In genomic region chr10:62632071-62632809, GRCh38 we compare ENCODE assay signal across 8 cellular contexts.
DNase-seq lines count a peak whose midpoint lies in the region; ATAC-seq and TF ChIP-seq lines count a peak whose summit lies in the region.

No MANE protein-coding gene starts in this region.

- H3K27ac ChIP-seq in HEK293 (ENCODE audit: extremely low read depth, low read depth, low read length) = no peak overlapping the region
- H3K27ac ChIP-seq in naive thymus-derived CD4-positive, alpha-beta T cell (ENCODE audit: low read depth, low read length) = no peak overlapping the region
- no peak overlapping the region for H3K27ac ChIP-seq in ovary
- H3K27ac ChIP-seq in stomach = peak overlapping the region in 1 of 5 donors; percentile 10

- peak overlapping the region in 4 of 10 donors; percentile 19 to 67 (median 45) for H3K4me3 Mint-ChIP-seq in naive thymus-derived CD4-positive, alpha-beta T cell

- TF ChIP-seq CTCF in GM13977 (IDR thresholded peaks at IDR 0.05; ENCODE audit: extremely low read depth, insufficient read depth, missing control alignments) (no peak), HEK293 (tag by site-specific recombination; IDR thresholded peaks at IDR 0.05) (no peak), NB4 (IDR thresholded peaks at IDR 0.05; ENCODE audit: low read depth, low read length) (no peak), ovary (IDR thresholded peaks at IDR 0.05) (no peak), stomach (IDR thresholded peaks at IDR 0.05) (no peak)

- no peak overlapping the region for H3K4me3 ChIP-seq in HEK293 (ENCODE audit: low read depth, low read length)
- peak overlapping the region; percentile 44 for H3K4me3 ChIP-seq in NB4 (ENCODE audit: low read depth, low read length)
- peak overlapping the region; percentile 19 for H3K4me3 ChIP-seq in naive thymus-derived CD4-positive, alpha-beta T cell (ENCODE audit: low read length)
- no peak overlapping the region for H3K4me3 ChIP-seq in ovary
- H3K4me3 ChIP-seq in stomach = no peak overlapping the region

- 50 to 70% (median 52%) methylated on average over 12 of the region's 12 CpGs for WGBS in ovary, 3 donors
- WGBS in stomach, 5 donors = 52 to 63% (median 54%) methylated on average over 12 of the region's 12 CpGs

- peak overlapping the region; percentile 3 to 89 (median 54) for H3K27ac Mint-ChIP-seq in naive thymus-derived CD4-positive, alpha-beta T cell

- intact Hi-C loops in naive thymus-derived CD4-positive, alpha-beta T cell (cut with micrococcal nuclease) = loop anchor here (1.0 to 10.0 kb wide), 5 partner anchors 49 to 893 kb away; partner anchors contain the start of genes EGR2 (in 1 of the 2) and REEP3 (in 1 of the 2)
- intact Hi-C loops in ovary (cut with DNase I) = no loop called here
- intact Hi-C loops in stomach (cut with DNase I; ENCODE audit: low total_unique reads) = no loop called here

- DNase-seq in GM13977 (ENCODE audit: low spot score) = peak; percentile 54
- peak; percentile 90 for DNase-seq in NB4 (ENCODE audit: low read depth)
- peak; percentile 30 for DNase-seq in activated effector memory CD4-positive, alpha-beta T cell treated with Interleukin-2 at 50 U/mL for 16 hours
- peak in 8 of 9 donors; percentile 45 to 69 (median 54) for DNase-seq in naive thymus-derived CD4-positive, alpha-beta T cell
- DNase-seq in DMS79 treated with DMSO at 0.1 percent for 48 hours (lab: John Stamatoyannopoulos, UW) = no peak
- DNase-seq in ovary = no peak
- no peak for DNase-seq in stomach

- H3K27me3 ChIP-seq in naive thymus-derived CD4-positive, alpha-beta T cell (ENCODE audit: control insufficient read depth in 2 of 2, insufficient read depth in 2 of 2, low read length in 2 of 2) = no peaks in the 10 kb centered on the region
- H3K27me3 ChIP-seq in ovary = no peaks in the 10 kb centered on the region
- no peaks in the 10 kb centered on the region for H3K27me3 ChIP-seq in stomach

- H3K36me3 ChIP-seq in HEK293 (ENCODE audit: control insufficient read depth in 2 of 2, insufficient read depth in 1 of 2, low read length in 2 of 2) (no peaks in the 10 kb centered on the region), ovary (no peaks in the 10 kb centered on the region), stomach (no peaks in the 10 kb centered on the region)
- H3K36me3 ChIP-seq in naive thymus-derived CD4-positive, alpha-beta T cell (ENCODE audit: control insufficient read depth in 2 of 3, insufficient read depth in 3 of 3, low read length in 3 of 3) = no peaks in the 10 kb centered on the region

- TF ChIP-seq POLR2A in NB4 (IDR thresholded peaks at IDR 0.05; ENCODE audit: extremely low read depth, insufficient read length) (no peak), ovary (IDR thresholded peaks at IDR 0.05) (no peak), stomach (IDR thresholded peaks at IDR 0.05) (no peak)

- TF ChIP-seq EP300 in ovary (IDR thresholded peaks at IDR 0.05) (no peak), stomach (IDR thresholded peaks at IDR 0.05) (no peak)

- POLR2A ChIA-PET in HEK293 (lab: Yijun Ruan, JAX) = no interaction called here
- POLR2A ChIA-PET in naive thymus-derived CD4-positive, alpha-beta T cell (lab: Charles Lee) = no interaction called here

- CTCF ChIA-PET in HEK293 (lab: Yijun Ruan, JAX) = interaction anchor here (0.7 kb wide), 1 partner anchor 367 kb away, joined by 3 read pairs; no protein-coding TSS in a partner anchor
- CTCF ChIA-PET in naive thymus-derived CD4-positive, alpha-beta T cell (lab: Charles Lee) = no interaction called here

- in situ Hi-C loops in GM13977 (cut with MboI; ENCODE audit: low pct_unique_long_range_greater_than_20kb, low sequenced_read_pairs, unreplicated experiment) = no loop called here

- ATAC-seq in naive thymus-derived CD4-positive, alpha-beta T cell = peak; percentile 82

- no peaks in the 10 kb centered on the region for H3K9me3 Mint-ChIP-seq in naive thymus-derived CD4-positive, alpha-beta T cell

- H3K27me3 Mint-ChIP-seq in naive thymus-derived CD4-positive, alpha-beta T cell = no peaks in the 10 kb centered on the region

- H3K9me3 ChIP-seq in HEK293 (ENCODE audit: control insufficient read depth, insufficient read depth, low read depth, low read length) (no peaks in the 10 kb centered on the region), ovary (no peaks in the 10 kb centered on the region), stomach (no peaks in the 10 kb centered on the region)
- no peaks in the 10 kb centered on the region for H3K9me3 ChIP-seq in naive thymus-derived CD4-positive, alpha-beta T cell (ENCODE audit: control insufficient read depth in 2 of 3, low read length in 3 of 3)

- peaks cover 8 to 40% (median 15%) of the 10 kb centered on the region in 7 donors for H3K4me1 Mint-ChIP-seq in naive thymus-derived CD4-positive, alpha-beta T cell

- no peaks in the 10 kb centered on the region for H3K4me1 ChIP-seq in HEK293 (ENCODE audit: control insufficient read depth, insufficient read depth, low read length)
- H3K4me1 ChIP-seq in naive thymus-derived CD4-positive, alpha-beta T cell (ENCODE audit: control insufficient read depth in 2 of 2, insufficient read depth in 2 of 2, low read length in 2 of 2) = peaks cover 15 to 29% of the 10 kb centered on the region in 2 donors
- peaks cover 3% of the 10 kb centered on the region for H3K4me1 ChIP-seq in ovary (ENCODE audit: insufficient read depth)
- peaks cover 0 to 7% (median under 1%) of the 10 kb centered on the region in 4 donors for H3K4me1 ChIP-seq in stomach

- peaks cover 0 to 4% (median 0%) of the 10 kb centered on the region in 5 donors for H3K36me3 Mint-ChIP-seq in naive thymus-derived CD4-positive, alpha-beta T cell

TF ChIP-seq in HEK293, 187 proteins besides CTCF, POLR2A, EP300 and RAD21:
- TF ChIP-seq ZFHX2 (tag by site-specific recombination; conservative IDR thresholded peaks at IDR 0.05) = 0 out of 2 replicates have a peak, but pooled peaks have one; percentile 20
- TF ChIP-seq, protein P1, sequence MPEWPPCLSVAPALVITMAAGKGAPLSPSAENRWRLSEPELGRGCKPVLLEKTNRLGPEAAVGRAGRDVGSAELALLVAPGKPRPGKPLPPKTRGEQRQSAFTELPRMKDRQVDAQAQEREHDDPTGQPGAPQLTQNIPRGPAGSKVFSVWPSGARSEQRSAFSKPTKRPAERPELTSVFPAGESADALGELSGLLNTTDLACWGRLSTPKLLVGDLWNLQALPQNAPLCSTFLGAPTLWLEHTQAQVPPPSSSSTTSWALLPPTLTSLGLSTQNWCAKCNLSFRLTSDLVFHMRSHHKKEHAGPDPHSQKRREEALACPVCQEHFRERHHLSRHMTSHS (tag by site-specific recombination; IDR thresholded peaks at IDR 0.05) = no peak

Comparison
In these comparisons a context has a peak if more than half of its experiments do, and no peak if none do; other contexts are left out.
1. DNase-seq: peak in GM13977 (single experiment), NB4 (single experiment), activated effector memory CD4-positive, alpha-beta T cell treated with Interleukin-2 at 50 U/mL for 16 hours (single experiment) and naive thymus-derived CD4-positive, alpha-beta T cell (8 of 9); none in DMS79 treated with DMSO at 0.1 percent for 48 hours (single experiment), ovary (0 of 5) and stomach (single experiment).
2. H3K4me3 ChIP-seq: peak in NB4 (single experiment) and naive thymus-derived CD4-positive, alpha-beta T cell (single experiment); none in HEK293 (single experiment), ovary (single experiment) and stomach (0 of 4).
3. intact Hi-C loops: an anchor here in naive thymus-derived CD4-positive, alpha-beta T cell (1.0 to 10.0 kb wide); none called in ovary and stomach.